In genomic region chr20:38907918-38908677, GRCh38 we compare ENCODE assay signal across 14 cellular contexts.
"Had no signal": no experiment of that assay in that cellular context is flagged by ENCODE, and none has a peak within 500 bp of the region (broad histone marks: within the 10 kb centered on the region; RNA-seq: fewer than 3 reads in every experiment).

No MANE protein-coding gene starts in this region.

- H3K27ac Mint-ChIP-seq: activated CD4-positive, alpha-beta memory T cell treated with anti-CD3 and anti-CD28 coated beads for 36 hours; dendritic cell treated with granulocyte-macrophage colony-stimulating factor and Interleukin-4, amounts not matched to agents 40 ng/mL and 50 ng/mL, for 4 days; type B pancreatic cell had no signal

- H3K36me3 Mint-ChIP-seq: type B pancreatic cell had no signal

- FAIRE-seq: pancreas had no signal

- H3K4me3 Mint-ChIP-seq: activated CD4-positive, alpha-beta memory T cell treated with anti-CD3 and anti-CD28 coated beads for 36 hours; dendritic cell treated with granulocyte-macrophage colony-stimulating factor and Interleukin-4, amounts not matched to agents 40 ng/mL and 50 ng/mL, for 4 days; type B pancreatic cell had no signal

- H3K27ac ChIP-seq: ascending aorta, breast epithelium, gastrocnemius medialis, pancreas had no signal

- H3K4me3 ChIP-seq: ascending aorta, breast epithelium, gastrocnemius medialis, pancreas had no signal

- H3K4me1 ChIP-seq: ascending aorta, breast epithelium, gastrocnemius medialis, pancreas had no signal

- ATAC-seq: gastrocnemius medialis; left lobe of liver; pancreas; stimulated activated naive CD8-positive, alpha-beta T cell treated with anti-CD3 and anti-CD28 coated beads, Interleukin-15, Interleukin-2, amounts not matched to agents 100 U/mL and 50 U/mL, for 24 hours had no signal

- H3K36me3 ChIP-seq: ascending aorta, breast epithelium, gastrocnemius medialis, pancreas had no signal

- H3K27me3 ChIP-seq: ascending aorta, breast epithelium, pancreas had no signal

- H3K9me3 Mint-ChIP-seq: activated CD4-positive, alpha-beta memory T cell treated with anti-CD3 and anti-CD28 coated beads for 36 hours; type B pancreatic cell had no signal

- H3K9me3 ChIP-seq: ascending aorta, pancreas had no signal

- H3K27me3 Mint-ChIP-seq: activated CD4-positive, alpha-beta memory T cell treated with anti-CD3 and anti-CD28 coated beads for 36 hours; dendritic cell treated with granulocyte-macrophage colony-stimulating factor and Interleukin-4, amounts not matched to agents 40 ng/mL and 50 ng/mL, for 4 days had no signal

- DNase-seq: activated CD4-positive, alpha-beta memory T cell treated with anti-CD3 and anti-CD28 coated beads for 36 hours; activated CD4-positive, alpha-beta T cell treated with anti-CD3 and anti-CD28 coated beads for 1 hour; activated naive CD4-positive, alpha-beta T cell treated with Interleukin-2 at 50 U/mL for 16 hours; gastrocnemius medialis; islet precursor cell; mammary epithelial cell; pancreas; stimulated activated CD4-positive, alpha-beta T cell treated with anti-CD3 and anti-CD28 coated beads, Interleukin-2, amount 100 ng/mL, for 48 hours; stimulated activated naive CD8-positive, alpha-beta T cell treated with anti-CD3 and anti-CD28 coated beads, Interleukin-15, Interleukin-2, amounts not matched to agents 100 U/mL and 50 U/mL, for 24 hours had no signal
